Comparison of ENCODE assay signal across 12 cellular contexts in the genomic region with DNA sequence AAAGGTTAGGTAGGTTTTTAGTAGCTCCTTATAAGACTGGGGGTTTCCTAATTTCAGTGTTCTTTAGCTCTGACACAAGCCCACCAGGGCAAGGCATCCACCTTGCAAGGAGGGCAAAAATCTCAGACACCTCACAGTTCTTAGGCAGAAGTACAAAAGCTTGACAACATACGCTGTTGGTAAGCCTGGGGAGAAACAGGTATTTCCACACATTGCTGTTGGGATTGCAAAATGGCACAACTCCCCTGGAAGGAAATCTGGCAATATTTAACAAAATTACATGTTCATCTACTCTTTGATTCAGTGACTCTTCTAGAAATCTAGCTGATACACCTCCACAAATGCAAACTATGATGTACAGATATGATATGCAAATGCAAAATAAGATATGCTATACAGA. TPM values are rescaled to one million over a fixed set of nuclear protein-coding genes. Genes with fewer than 3 reads are reported as not detected.
DNase-seq lines count a peak whose midpoint lies in the region; ATAC-seq and TF ChIP-seq lines count a peak whose summit lies in the region.
"Had no signal": no experiment of that assay in that cellular context is flagged by ENCODE, and none has a peak within 500 bp of the region (broad histone marks: within the 10 kb centered on the region; RNA-seq: fewer than 3 reads in every experiment).

No MANE protein-coding gene starts in this region.

- ATAC-seq in right lobe of liver (peak; percentile 79 to 84 (median 80)), upper lobe of right lung (peak; percentile 35), HG03108 (IDR thresholded peaks at IDR 0.05; ENCODE audit: unreplicated experiment) (no peak)
- ATAC-seq: A549 had no signal

- intact Hi-C loops in right lobe of liver (cut with DNase I) (no loop called here), upper lobe of right lung (cut with DNase I) (no loop called here), posterior vena cava (cut with DNase I) (no loop called here)

- TF ChIP-seq CTCF in fibroblast of pulmonary artery (IDR thresholded peaks at IDR 0.05; ENCODE audit: low read length, missing control alignments) (no peak), right lobe of liver (IDR thresholded peaks at IDR 0.05) (no peak), upper lobe of right lung (IDR thresholded peaks at IDR 0.05) (no peak)

- H3K27me3 ChIP-seq in right lobe of liver, result no peaks in the 10 kb centered on the region
- H3K27me3 ChIP-seq in upper lobe of right lung, result peaks cover 6% of the 10 kb centered on the region

- WGBS in right lobe of liver (ENCODE audit: insufficient coverage, low coverage, low lambda C conversion rate, missing lambda C conversion rate), result 29% methylated on average over 1 of the region's 1 CpG

- no peak for TF ChIP-seq POLR2A in right lobe of liver (IDR thresholded peaks at IDR 0.05)

- H3K9me3 ChIP-seq in right lobe of liver (no peaks in the 10 kb centered on the region), upper lobe of right lung (no peaks in the 10 kb centered on the region)
- H3K9me3 ChIP-seq: A549 had no signal

- H3K36me3 ChIP-seq in right lobe of liver (no peaks in the 10 kb centered on the region), upper lobe of right lung (no peaks in the 10 kb centered on the region)

- peak overlapping the region; percentile 4 to 81 (median 57) for H3K27ac ChIP-seq in right lobe of liver
- no peak overlapping the region for H3K27ac ChIP-seq in upper lobe of right lung
- H3K27ac ChIP-seq: A549 had no signal

- peak; percentile 73 for DNase-seq in NCI-H526 treated with DMSO at 0.1 percent for 48 hours (lab: John Stamatoyannopoulos, UW)
- DNase-seq in fibroblast of pulmonary artery (ENCODE audit: low read depth), result peak; percentile 22
- peak in 1 of 3 donors; percentile 48 for DNase-seq in right lobe of liver
- DNase-seq in upper lobe of right lung, result no peak
- no peak for DNase-seq in posterior vena cava (ENCODE audit: low spot score)
- DNase-seq in hepatic stellate cell (ENCODE audit: low spot score), result no peak
- DNase-seq: CD8-positive, alpha-beta memory T cell; DMS53; GOT3; H9 had no signal

- H3K4me3 ChIP-seq in fibroblast of pulmonary artery (replicated peaks; ENCODE audit: low read depth, low read length), result no peak overlapping the region
- no peak overlapping the region for H3K4me3 ChIP-seq in right lobe of liver
- no peak overlapping the region for H3K4me3 ChIP-seq in upper lobe of right lung
- H3K4me3 ChIP-seq: A549 had no signal

- peaks cover 0 to 25% (median 11%) of the 10 kb centered on the region in 4 donors for H3K4me1 ChIP-seq in right lobe of liver
- H3K4me1 ChIP-seq in upper lobe of right lung, result no peaks in the 10 kb centered on the region
- H3K4me1 ChIP-seq: A549 had no signal

RNA-seq across cellular contexts. Expression of gene PCCA, which starts 20.4 kb away (rescaled TPM):
- total RNA-seq in right lobe of liver, result 100 to 1,000 TPM in 1 of 6 experiments, 10 to 100 TPM in 5; 58.2 to 161 (median 85.2) TPM
- total RNA-seq in upper lobe of right lung, result 34.7 TPM
- total RNA-seq in posterior vena cava, result 10 to 100 TPM; 32.0 to 34.5 TPM

Comparison
In these comparisons a context has a peak if more than half of its experiments do, and no peak if none do; other contexts are left out.
1. DNase-seq: peak in NCI-H526 treated with DMSO at 0.1 percent for 48 hours (single experiment) and fibroblast of pulmonary artery (single experiment); none in upper lobe of right lung (single experiment), posterior vena cava (single experiment) and hepatic stellate cell (single experiment).